Comparison of ENCODE assay signal across 22 cellular contexts in the genomic region with DNA sequence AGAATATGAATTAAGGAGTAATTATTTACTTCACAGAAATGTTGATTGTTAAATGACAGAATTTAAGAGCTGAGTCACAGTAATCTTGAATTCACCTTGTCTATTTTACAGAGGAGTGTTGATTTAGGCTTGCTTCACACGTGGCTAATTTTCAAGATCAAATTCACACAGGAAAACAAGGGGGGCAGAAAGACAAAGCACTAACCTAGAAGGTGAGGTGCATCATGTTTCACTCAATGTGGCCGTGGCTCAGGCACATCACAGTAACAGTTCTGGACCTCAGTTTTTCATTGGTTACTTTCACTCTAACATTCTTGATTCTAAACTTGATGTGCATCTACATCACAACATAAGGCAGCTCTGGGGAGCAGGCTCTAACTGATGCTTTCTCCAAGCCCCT.
DNase-seq lines count a peak whose midpoint lies in the region; ATAC-seq and TF ChIP-seq lines count a peak whose summit lies in the region.
"Had no signal": no experiment of that assay in that cellular context is flagged by ENCODE, and none has a peak within 500 bp of the region (broad histone marks: within the 10 kb centered on the region; RNA-seq: fewer than 3 reads in every experiment).

No MANE protein-coding gene starts in this region.

- CTCF ChIA-PET in CD8-positive, alpha-beta T cell (lab: Charles Lee) = interaction anchor here (0.7 to 2.3 kb wide), 4 partner anchors 14 to 644 kb away, joined by 3 to 6 read pairs (median 3); no protein-coding TSS in a partner anchor

- TF ChIP-seq CTCF in CD8-positive, alpha-beta T cell (IDR thresholded peaks at IDR 0.05) = no peak

- no peaks in the 10 kb centered on the region for H3K9me3 Mint-ChIP-seq in CD8-positive, alpha-beta T cell
- no peaks in the 10 kb centered on the region for H3K9me3 Mint-ChIP-seq in effector memory CD8-positive, alpha-beta T cell

- no peak overlapping the region for H3K4me3 ChIP-seq in CD8-positive, alpha-beta T cell (ENCODE audit: low read depth, low read length)
- H3K4me3 ChIP-seq: BLaER1, SK-N-MC had no signal

- H3K27me3 ChIP-seq in CD8-positive, alpha-beta T cell (ENCODE audit: insufficient read depth, low read length) = no peaks in the 10 kb centered on the region
- H3K27me3 ChIP-seq: BLaER1 had no signal

- H3K27ac Mint-ChIP-seq in CD8-positive, alpha-beta T cell = no peak overlapping the region
- H3K27ac Mint-ChIP-seq in effector memory CD8-positive, alpha-beta T cell = no peak overlapping the region
- H3K27ac Mint-ChIP-seq: CD4-positive, alpha-beta T cell; T-helper 17 cell had no signal

- H3K36me3 Mint-ChIP-seq in CD8-positive, alpha-beta T cell = no peaks in the 10 kb centered on the region
- peaks cover 4% of the 10 kb centered on the region for H3K36me3 Mint-ChIP-seq in effector memory CD8-positive, alpha-beta T cell (ENCODE audit: insufficient read depth)

- peaks cover 16% of the 10 kb centered on the region for H3K4me1 ChIP-seq in CD8-positive, alpha-beta T cell (ENCODE audit: insufficient read depth, low read length)

- intact Hi-C loops in CD8-positive, alpha-beta T cell (cut with DNase I, micrococcal nuclease) = no loop called here

- POLR2A ChIA-PET in CD8-positive, alpha-beta T cell (lab: Charles Lee) = no interaction called here

- no peak overlapping the region for H3K4me3 Mint-ChIP-seq in CD8-positive, alpha-beta T cell
- H3K4me3 Mint-ChIP-seq in effector memory CD8-positive, alpha-beta T cell = no peak overlapping the region
- H3K4me3 Mint-ChIP-seq: CD4-positive, alpha-beta T cell; T-helper 17 cell had no signal

- H3K27ac ChIP-seq in CD8-positive, alpha-beta T cell (ENCODE audit: low read depth, low read length) = no peak overlapping the region
- H3K27ac ChIP-seq: 22Rv1, BLaER1, RWPE1, SK-N-MC had no signal

- peak; percentile 40 for ATAC-seq in CD8-positive, alpha-beta T cell
- peak; percentile 85 for ATAC-seq in effector memory CD8-positive, alpha-beta T cell (replicated peaks)
- no peak for ATAC-seq in HG03196 (IDR thresholded peaks at IDR 0.05; ENCODE audit: unreplicated experiment)
- ATAC-seq: T-helper 17 cell had no signal

- peak; percentile 10 for DNase-seq in NCI-H1092 treated with DMSO at 0.1 percent for 48 hours (lab: John Stamatoyannopoulos, UW)
- DNase-seq in NCI-H1092 (lab: John Stamatoyannopoulos, UW) = no peak
- no peak for DNase-seq in CD8-positive, alpha-beta T cell
- peak; percentile 56 for DNase-seq in NCI-H1436 treated with DMSO at 0.1 percent for 48 hours (lab: John Stamatoyannopoulos, UW)
- DNase-seq in effector memory CD8-positive, alpha-beta T cell = no peak
- DNase-seq in nucleus accumbens (lab: John Stamatoyannopoulos, UW) = no peak
- no peak for DNase-seq in iPS-NIHi7 (ENCODE audit: extremely low spot score)
- DNase-seq: ACHN; CD4-positive, alpha-beta T cell; Kasumi-1; NCI-H146; NCI-H2029; NCI-H226; NCI-H524 treated with DMSO at 0.1 percent for 48 hours; SHP77 treated with DMSO at 0.1 percent for 48 hours; SW 1271; T-helper 17 cell had no signal

- no peaks in the 10 kb centered on the region for H3K27me3 Mint-ChIP-seq in CD8-positive, alpha-beta T cell (ENCODE audit: low read depth)
- H3K27me3 Mint-ChIP-seq in effector memory CD8-positive, alpha-beta T cell = peaks cover 7 to 13% of the 10 kb centered on the region in 2 donors
- H3K27me3 Mint-ChIP-seq: CD4-positive, alpha-beta T cell; T-helper 17 cell had no signal

- H3K36me3 ChIP-seq in CD8-positive, alpha-beta T cell (ENCODE audit: insufficient read depth, low read length) = no peaks in the 10 kb centered on the region
- H3K36me3 ChIP-seq: BLaER1 had no signal

- H3K9me3 ChIP-seq in CD8-positive, alpha-beta T cell (ENCODE audit: low read length) = no peaks in the 10 kb centered on the region

- H3K4me1 Mint-ChIP-seq in CD8-positive, alpha-beta T cell (ENCODE audit: low read depth) = peaks cover 36% of the 10 kb centered on the region
- H3K4me1 Mint-ChIP-seq in effector memory CD8-positive, alpha-beta T cell (ENCODE audit: low read depth in 2 of 2) = peaks cover 5 to 19% of the 10 kb centered on the region in 2 donors

Comparison
In these comparisons a context has a peak if more than half of its experiments do, and no peak if none do; other contexts are left out.
1. DNase-seq: peak in NCI-H1092 treated with DMSO at 0.1 percent for 48 hours (single experiment) and NCI-H1436 treated with DMSO at 0.1 percent for 48 hours (single experiment); none in NCI-H1092 (single experiment), CD8-positive, alpha-beta T cell (0 of 7), effector memory CD8-positive, alpha-beta T cell (0 of 3), nucleus accumbens (0 of 56) and iPS-NIHi7 (single experiment).